Comparison of ENCODE assay signal across 1 cellular context in genomic region chr5:156764149-156764548, GRCh38.
TF ChIP-seq lines count a peak whose summit lies in the region.

No MANE protein-coding gene starts in this region.

TF ChIP-seq in GM23338, 12 proteins besides CTCF, POLR2A, EP300 and RAD21 (continued from another document):
- TF ChIP-seq REST (IDR thresholded peaks at IDR 0.05; ENCODE audit: unreplicated experiment) = no peak
- TF ChIP-seq EZH2 (IDR thresholded peaks at IDR 0.05; ENCODE audit: low read depth, unreplicated experiment) = no peak
- no peak for TF ChIP-seq ZNF114 (CRISPR knock-in tag; IDR thresholded peaks at IDR 0.05)
- no peak for TF ChIP-seq ZNF331 (CRISPR knock-in tag; IDR thresholded peaks at IDR 0.05; ENCODE audit: low read depth)
- no peak for TF ChIP-seq STAT1 (IDR thresholded peaks at IDR 0.05; ENCODE audit: unreplicated experiment)
- no peak for TF ChIP-seq CREB1 (CRISPR knock-in tag; IDR thresholded peaks at IDR 0.05; ENCODE audit: low read depth)
- TF ChIP-seq EZH2phosphoT487 (IDR thresholded peaks at IDR 0.05; ENCODE audit: unreplicated experiment) = no peak
